In genomic region chr19:13382633-13382938, GRCh38 we compare ENCODE assay signal across 20 cellular contexts.
A peak's percentile ranks its signal among the peaks of the same experiment; 100 is the strongest.
DNase-seq lines count a peak whose midpoint lies in the region; TF ChIP-seq lines count a peak whose summit lies in the region.
"Had no signal": no experiment of that assay in that cellular context is flagged by ENCODE, and none has a peak within 500 bp of the region (broad histone marks: within the 10 kb centered on the region; RNA-seq: fewer than 3 reads in every experiment).

No MANE protein-coding gene starts in this region.

- no peaks in the 10 kb centered on the region for H3K36me3 Mint-ChIP-seq in CD14-positive monocyte
- H3K36me3 Mint-ChIP-seq in endodermal cell (ENCODE audit: low read depth) = no peaks in the 10 kb centered on the region
- H3K36me3 Mint-ChIP-seq: CD4-positive, CD25-positive, alpha-beta regulatory T cell; CD8-positive, alpha-beta memory T cell had no signal

- no peaks in the 10 kb centered on the region for H3K36me3 ChIP-seq in left ventricle myocardium inferior
- no peaks in the 10 kb centered on the region for H3K36me3 ChIP-seq in right atrium auricular region
- H3K36me3 ChIP-seq in endodermal cell (ENCODE audit: control insufficient read depth, insufficient read depth, low read length) = no peaks in the 10 kb centered on the region
- H3K36me3 ChIP-seq: BLaER1 treated with 17β-estradiol and CSF1 and Interleukin-3, amounts not matched to agents 10 nM and 100 nM had no signal

- DNase-seq in left ventricle myocardium inferior = no peak
- no peak for DNase-seq in right atrium auricular region (ENCODE audit: low spot score)
- peak in 4 of 10 donors; percentile 29 to 49 (median 40) for DNase-seq in dorsolateral prefrontal cortex
- no peak for DNase-seq in activated effector memory CD4-positive, alpha-beta T cell treated with Interleukin-2 at 50 U/mL for 16 hours
- DNase-seq in CD14-positive monocyte (ENCODE audit: low spot score) = no peak
- DNase-seq in endodermal cell = no peak
- DNase-seq: AML-193; CD4-positive, CD25-positive, alpha-beta regulatory T cell; CD8-positive, alpha-beta memory T cell; COR-L47; DMS 273 treated with DMSO at 0.1 percent for 48 hours; DMS53; DND-41; EL; GM23248; HCEC 1CT had no signal

- peaks cover 10% of the 10 kb centered on the region for H3K9me3 ChIP-seq in left ventricle myocardium inferior (replicated peaks)
- no peaks in the 10 kb centered on the region for H3K9me3 ChIP-seq in right atrium auricular region
- no peaks in the 10 kb centered on the region for H3K9me3 ChIP-seq in endodermal cell (ENCODE audit: control insufficient read depth, low read length)
- H3K9me3 ChIP-seq: A549; BLaER1 treated with 17β-estradiol and CSF1 and Interleukin-3, amounts not matched to agents 10 nM and 100 nM had no signal

- H3K4me3 Mint-ChIP-seq in CD14-positive monocyte (no peak overlapping the region), endodermal cell (no peak overlapping the region)
- H3K4me3 Mint-ChIP-seq: CD4-positive, CD25-positive, alpha-beta regulatory T cell; CD8-positive, alpha-beta memory T cell had no signal

- H3K27me3 ChIP-seq in left ventricle myocardium inferior (ENCODE audit: low read depth) = peaks cover 37% of the 10 kb centered on the region
- H3K27me3 ChIP-seq in right atrium auricular region = no peaks in the 10 kb centered on the region
- H3K27me3 ChIP-seq in dorsolateral prefrontal cortex = no peaks in the 10 kb centered on the region
- H3K27me3 ChIP-seq in endodermal cell (ENCODE audit: control insufficient read depth, insufficient read depth, low read length, poor library complexity, severe bottlenecking) = no peaks in the 10 kb centered on the region
- H3K27me3 ChIP-seq: BLaER1 treated with 17β-estradiol and CSF1 and Interleukin-3, amounts not matched to agents 10 nM and 100 nM had no signal

- 80 to 91% methylated on average over 4 of the region's 4 CpGs for WGBS in endodermal cell (ENCODE audit: insufficient coverage in 1 of 2, insufficient read length in 1 of 2), 2 experiments

- H3K27ac ChIP-seq in left ventricle myocardium inferior (replicated peaks) = peak overlapping the region; percentile 28
- H3K27ac ChIP-seq in right atrium auricular region = no peak overlapping the region
- peak overlapping the region; percentile 38 for H3K27ac ChIP-seq in angular gyrus (ENCODE audit: low read depth, low read length)
- peak overlapping the region in 33 of 59 donors; percentile 1 to 75 (median 54) for H3K27ac ChIP-seq in dorsolateral prefrontal cortex
- no peak overlapping the region for H3K27ac ChIP-seq in endodermal cell (ENCODE audit: low read depth, low read length)
- H3K27ac ChIP-seq: 22Rv1; A549; BLaER1 treated with 17β-estradiol and CSF1 and Interleukin-3, amounts not matched to agents 10 nM and 100 nM; GM23248 had no signal

- H3K4me1 Mint-ChIP-seq in CD14-positive monocyte (no peaks in the 10 kb centered on the region), endodermal cell (no peaks in the 10 kb centered on the region)
- H3K4me1 Mint-ChIP-seq: CD4-positive, CD25-positive, alpha-beta regulatory T cell; CD8-positive, alpha-beta memory T cell had no signal

- intact Hi-C loops in left ventricle myocardium inferior (cut with micrococcal nuclease) (no loop called here), dorsolateral prefrontal cortex (cut with DNase I) (no loop called here), CD14-positive monocyte (cut with micrococcal nuclease) (no loop called here)

- peaks cover 0 to 5% (median 3%) of the 10 kb centered on the region in 3 donors for H3K27me3 Mint-ChIP-seq in CD14-positive monocyte (ENCODE audit: low read depth in 3 of 3)
- peaks cover 1% of the 10 kb centered on the region for H3K27me3 Mint-ChIP-seq in endodermal cell (ENCODE audit: insufficient read depth)
- H3K27me3 Mint-ChIP-seq: CD4-positive, CD25-positive, alpha-beta regulatory T cell had no signal

- H3K27ac Mint-ChIP-seq in CD14-positive monocyte = no peak overlapping the region
- H3K27ac Mint-ChIP-seq in endodermal cell = no peak overlapping the region
- H3K27ac Mint-ChIP-seq: CD4-positive, CD25-positive, alpha-beta regulatory T cell; CD8-positive, alpha-beta memory T cell had no signal

- H3K4me3 ChIP-seq in left ventricle myocardium inferior (no peak overlapping the region), right atrium auricular region (no peak overlapping the region), dorsolateral prefrontal cortex (no peak overlapping the region), endodermal cell (ENCODE audit: low read length) (no peak overlapping the region)
- H3K4me3 ChIP-seq: A549; BLaER1 treated with 17β-estradiol and CSF1 and Interleukin-3, amounts not matched to agents 10 nM and 100 nM; GM23248 had no signal

- TF ChIP-seq CTCF in left ventricle myocardium inferior (IDR thresholded peaks at IDR 0.05; ENCODE audit: borderline replicate concordance) (no peak), right atrium auricular region (IDR thresholded peaks at IDR 0.05) (no peak), dorsolateral prefrontal cortex (IDR thresholded peaks at IDR 0.05 in 54 of 56, conservative IDR thresholded peaks at IDR 0.05 in 2 of 56; ENCODE audit: low read depth in 1 of 56, partially characterized antibody in 56 of 56) (no peak), CD14-positive monocyte (IDR thresholded peaks at IDR 0.05) (no peak), endodermal cell (conservative IDR thresholded peaks at IDR 0.05) (no peak)

- H3K9me3 Mint-ChIP-seq in CD14-positive monocyte (peaks cover 0 to 2% (median 0%) of the 10 kb centered on the region in 7 donors), endodermal cell (no peaks in the 10 kb centered on the region)
- H3K9me3 Mint-ChIP-seq: CD8-positive, alpha-beta memory T cell had no signal

- H3K4me1 ChIP-seq in left ventricle myocardium inferior = no peaks in the 10 kb centered on the region
- no peaks in the 10 kb centered on the region for H3K4me1 ChIP-seq in right atrium auricular region
- no peaks in the 10 kb centered on the region for H3K4me1 ChIP-seq in endodermal cell (ENCODE audit: control insufficient read depth, insufficient read depth, low read length)
- H3K4me1 ChIP-seq: A549 had no signal

- H3K9ac ChIP-seq in endodermal cell (ENCODE audit: extremely low read depth, low read length, poor library complexity, severe bottlenecking) = no peak overlapping the region
- H3K9ac ChIP-seq: BLaER1 treated with 17β-estradiol and CSF1 and Interleukin-3, amounts not matched to agents 10 nM and 100 nM; GM23248 had no signal

Comparison
In these comparisons a context has a peak if more than half of its experiments do, and no peak if none do; other contexts are left out.
1. H3K27ac ChIP-seq: peak in left ventricle myocardium inferior (single experiment), angular gyrus (single experiment) and dorsolateral prefrontal cortex (33 of 59); none in right atrium auricular region (0 of 2) and endodermal cell (single experiment).